1 cellular context compared by ENCODE assay signal in the genomic region with DNA sequence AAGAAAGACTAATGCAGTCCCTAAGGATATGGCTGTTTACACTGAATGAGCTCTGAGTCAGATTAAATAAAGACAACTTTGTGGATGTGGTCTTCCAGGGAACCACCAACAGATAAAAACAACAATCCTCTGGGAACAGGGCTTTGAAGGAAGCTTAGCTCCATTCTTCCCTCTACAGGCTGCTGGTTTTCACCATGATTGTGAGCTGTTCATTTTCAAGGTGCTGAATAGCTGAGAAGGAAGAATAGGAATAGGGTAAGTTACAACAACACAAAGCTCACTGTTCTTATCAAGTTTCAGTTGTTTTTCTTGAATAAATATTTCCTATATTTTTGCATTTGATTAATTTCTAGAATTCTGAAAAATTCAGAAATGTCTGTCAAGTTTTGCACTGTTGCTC.
TF ChIP-seq lines count a peak whose summit lies in the region.

No MANE protein-coding gene starts in this region.

TF ChIP-seq in K562, 482 proteins besides CTCF, POLR2A, EP300 and RAD21 (continued from another document):
- TF ChIP-seq, protein P1, sequence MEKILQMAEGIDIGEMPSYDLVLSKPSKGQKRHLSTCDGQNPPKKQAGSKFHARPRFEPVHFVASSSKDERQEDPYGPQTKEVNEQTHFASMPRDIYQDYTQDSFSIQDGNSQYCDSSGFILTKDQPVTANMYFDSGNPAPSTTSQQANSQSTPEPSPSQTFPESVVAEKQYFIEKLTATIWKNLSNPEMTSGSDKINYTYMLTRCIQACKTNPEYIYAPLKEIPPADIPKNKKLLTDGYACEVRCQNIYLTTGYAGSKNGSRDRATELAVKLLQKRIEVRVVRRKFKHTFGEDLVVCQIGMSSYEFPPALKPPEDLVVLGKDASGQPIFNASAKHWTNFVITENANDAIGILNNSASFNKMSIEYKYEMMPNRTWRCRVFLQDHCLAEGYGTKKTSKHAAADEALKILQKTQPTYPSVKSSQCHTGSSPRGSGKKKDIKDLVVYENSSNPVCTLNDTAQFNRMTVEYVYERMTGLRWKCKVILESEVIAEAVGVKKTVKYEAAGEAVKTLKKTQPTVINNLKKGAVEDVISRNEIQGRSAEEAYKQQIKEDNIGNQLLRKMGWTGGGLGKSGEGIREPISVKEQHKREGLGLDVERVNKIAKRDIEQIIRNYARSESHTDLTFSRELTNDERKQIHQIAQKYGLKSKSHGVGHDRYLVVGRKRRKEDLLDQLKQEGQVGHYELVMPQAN (IDR thresholded peaks at IDR 0.05; ENCODE audit: borderline replicate concordance), result no peak
- TF ChIP-seq EHMT2 (IDR thresholded peaks at IDR 0.05) (peak; percentile 86), YBX1 (IDR thresholded peaks at IDR 0.05) (no peak), MIER1 (IDR thresholded peaks at IDR 0.05; ENCODE audit: low read depth) (peak; percentile 71; the same call in 1 of the 2 replicates), RBM15 (IDR thresholded peaks at IDR 0.05; ENCODE audit: insufficient read depth, low read length) (no peak), GABPA (tag; conservative IDR thresholded peaks at IDR 0.05; ENCODE audit: low read depth) (no peak), MCM7 (IDR thresholded peaks at IDR 0.05) (no peak), ZNF408 (CRISPR knock-in tag; IDR thresholded peaks at IDR 0.05; ENCODE audit: low read depth) (no peak), GABPB2 (CRISPR knock-in tag; conservative IDR thresholded peaks at IDR 0.05) (no peak), TBL1XR1 (IDR thresholded peaks at IDR 0.05; ENCODE audit: low read length in 2 of 2) (no peak), POLR3A (IDR thresholded peaks at IDR 0.05; ENCODE audit: borderline replicate concordance, extremely low read depth, insufficient read depth, insufficient read length) (no peak)
